19 cellular contexts compared by ENCODE assay signal in genomic region chr6:48567016-48567415, GRCh38.
DNase-seq lines count a peak whose midpoint lies in the region; ATAC-seq, FAIRE-seq and TF ChIP-seq lines count a peak whose summit lies in the region.
"Had no signal": no experiment of that assay in that cellular context is flagged by ENCODE, and none has a peak within 500 bp of the region (broad histone marks: within the 10 kb centered on the region; RNA-seq: fewer than 3 reads in every experiment).

No MANE protein-coding gene starts in this region.

- H3K27me3 ChIP-seq in keratinocyte (ENCODE audit: control insufficient read depth, extremely low read depth, insufficient read depth, low read length) = no peaks in the 10 kb centered on the region
- no peaks in the 10 kb centered on the region for H3K27me3 ChIP-seq in trophoblast cell (ENCODE audit: insufficient read depth, low read length)

- H3K4me3 ChIP-seq in astrocyte of the spinal cord (ENCODE audit: low read depth, low read length) = no peak overlapping the region
- H3K4me3 ChIP-seq in keratinocyte (ENCODE audit: control insufficient read depth in 2 of 3, extremely low read depth in 1 of 3, insufficient read depth in 2 of 3, low read depth in 1 of 3, low read length in 3 of 3) = no peak overlapping the region
- H3K4me3 ChIP-seq in trophoblast cell (ENCODE audit: low read depth, low read length) = no peak overlapping the region

- H4K20me1 ChIP-seq in keratinocyte (ENCODE audit: control insufficient read depth, extremely low read depth, insufficient read depth, low read length) = no peaks in the 10 kb centered on the region

- H3K79me2 ChIP-seq in keratinocyte (ENCODE audit: control insufficient read depth, insufficient read depth, low read length) = no peaks in the 10 kb centered on the region
- H3K79me2 ChIP-seq in trophoblast cell (ENCODE audit: control insufficient read depth, insufficient read depth, low read length, poor library complexity) = no peaks in the 10 kb centered on the region

- no peak overlapping the region for H2AK5ac ChIP-seq in trophoblast cell (ENCODE audit: low read length)

- dilution Hi-C loops in keratinocyte (cut with MboI; ENCODE audit: extremely low pct_ligation_motif_present, low sequenced_read_pairs) = no loop called here

- H3K9ac ChIP-seq in keratinocyte (ENCODE audit: control insufficient read depth, extremely low read depth, insufficient read depth, low read length) (no peak overlapping the region), trophoblast cell (ENCODE audit: low read length) (no peak overlapping the region)
- H3K9ac ChIP-seq: KMS-11 had no signal

- peaks cover 6% of the 10 kb centered on the region for H3K79me1 ChIP-seq in trophoblast cell (ENCODE audit: low read length)

- H4K91ac ChIP-seq in trophoblast cell (ENCODE audit: low read depth, low read length) = no peak overlapping the region

- peak overlapping the region; percentile 47 for H3K27ac ChIP-seq in keratinocyte (ENCODE audit: control insufficient read depth, insufficient read depth, low read length)
- H3K27ac ChIP-seq in trophoblast cell (ENCODE audit: low read depth, low read length) = no peak overlapping the region
- H3K27ac ChIP-seq: KMS-11 had no signal

- TF ChIP-seq CTCF in astrocyte of the spinal cord (IDR thresholded peaks at IDR 0.05; ENCODE audit: low read depth, low read length) = no peak
- no peak for TF ChIP-seq CTCF in keratinocyte (optimal IDR thresholded peaks at IDR 0.05 in 1 of 3, IDR thresholded peaks at IDR 0.05 in 1 of 3, conservative IDR thresholded peaks at IDR 0.05 in 1 of 3; ENCODE audit: extremely low read depth in 1 of 3, insufficient read depth in 2 of 3, low read length in 3 of 3)

- H2AFZ ChIP-seq in keratinocyte (ENCODE audit: control insufficient read depth, low read length) (no peak overlapping the region), trophoblast cell (ENCODE audit: insufficient read depth, low read length, poor library complexity) (no peak overlapping the region)

- ATAC-seq in HG03280 (IDR thresholded peaks at IDR 0.05; ENCODE audit: unreplicated experiment) = no peak
- no peak for ATAC-seq in GM21381 (IDR thresholded peaks at IDR 0.05; ENCODE audit: unreplicated experiment)
- ATAC-seq: activated naive CD4-positive, alpha-beta T cell treated with anti-CD3 and anti-CD28 coated beads, Interleukin-2, amount 50 U/mL, for 72 hours; effector memory CD8-positive, alpha-beta T cell; left ventricle myocardium superior had no signal

- no peak for FAIRE-seq in keratinocyte (lab: Jason Lieb, UNC)

- no peak overlapping the region for H2BK120ac ChIP-seq in trophoblast cell (ENCODE audit: insufficient read depth, low read length, poor library complexity)

- no peak overlapping the region for H3K14ac ChIP-seq in trophoblast cell (ENCODE audit: low read length)

- no peak overlapping the region for H2BK12ac ChIP-seq in trophoblast cell (ENCODE audit: low read length)

- no peak overlapping the region for H4K8ac ChIP-seq in trophoblast cell (ENCODE audit: low read depth, low read length)

- H3K9me1 ChIP-seq in keratinocyte (ENCODE audit: control insufficient read depth, extremely low read depth, insufficient read depth, low read length) = no peaks in the 10 kb centered on the region

- in situ Hi-C loops in astrocyte of the spinal cord (cut with HindIII; ENCODE audit: low sequenced_read_pairs) = no loop called here

- no peak overlapping the region for H2BK5ac ChIP-seq in trophoblast cell (ENCODE audit: low read depth, low read length, poor library complexity)

- H3K4ac ChIP-seq in trophoblast cell (ENCODE audit: low read depth, low read length) = no peak overlapping the region

- H3K9me3 ChIP-seq in keratinocyte (ENCODE audit: control insufficient read depth, low read depth, low read length) (peaks cover 6% of the 10 kb centered on the region), trophoblast cell (ENCODE audit: insufficient read depth, low read depth, low read length) (no peaks in the 10 kb centered on the region)

- no peak overlapping the region for H3K23ac ChIP-seq in trophoblast cell (ENCODE audit: low read length)

- DNase-seq in Daoy (ENCODE audit: low read depth) = peak; percentile 1
- peak; percentile 25 for DNase-seq in LHCN-M2 (ENCODE audit: low read depth)
- peak; percentile 31 for DNase-seq in astrocyte of the spinal cord (ENCODE audit: low read depth, low spot score)
- DNase-seq in keratinocyte (ENCODE audit: low read depth, low spot score) = peak; percentile 76
- no peak for DNase-seq in trophoblast cell
- DNase-seq in activated CD4-positive, CD25-positive, alpha-beta regulatory T cell (lab: John Stamatoyannopoulos, UW) = no peak
- DNase-seq: activated CD4-positive, alpha-beta memory T cell treated with anti-CD3 and anti-CD28 coated beads, Interleukin-2, amount 10 ng/mL, durations not matched to agents 7 days and 5 days; activated T-cell treated with anti-CD3 and anti-CD28 coated beads, Interleukin-2, amount 50 U/mL, for 24 hours; DMS79 treated with DMSO at 0.1 percent for 48 hours; effector memory CD8-positive, alpha-beta T cell; left ventricle myocardium superior; NCI-H1105; NCI-H2107; NCI-H526; stimulated activated CD4-positive, alpha-beta T cell treated with anti-CD3 and anti-CD28 coated beads, Interleukin-2, amount 100 ng/mL, for 48 hours had no signal

- H3K4me2 ChIP-seq in keratinocyte (ENCODE audit: control insufficient read depth, extremely low read depth, insufficient read depth, low read depth, low read length) = peak overlapping the region; percentile 44
- H3K4me2 ChIP-seq in trophoblast cell (ENCODE audit: low read length) = no peak overlapping the region
- H3K4me2 ChIP-seq: KMS-11 had no signal

- H4K12ac ChIP-seq in trophoblast cell (ENCODE audit: low read depth, low read length) = no peak overlapping the region

- H3K18ac ChIP-seq in trophoblast cell (ENCODE audit: low read length) = no peak overlapping the region

- peaks cover 16% of the 10 kb centered on the region for H3K4me1 ChIP-seq in keratinocyte (ENCODE audit: control insufficient read depth, extremely low read depth, insufficient read depth, low read length)
- H3K4me1 ChIP-seq in trophoblast cell (ENCODE audit: control insufficient read depth in 1 of 2, insufficient read depth in 2 of 2, low read length in 2 of 2) = peaks cover 4 to 6% of the 10 kb centered on the region in 2 experiments

- H3K36me3 ChIP-seq in keratinocyte (ENCODE audit: control insufficient read depth in 2 of 2, extremely low read depth in 1 of 2, insufficient read depth in 2 of 2, low read length in 2 of 2) (no peaks in the 10 kb centered on the region), trophoblast cell (ENCODE audit: control insufficient read depth in 1 of 2, insufficient read depth in 2 of 2, low read length in 2 of 2) (no peaks in the 10 kb centered on the region)

Comparison
In these comparisons a context has a peak if more than half of its experiments do, and no peak if none do; other contexts are left out.
1. DNase-seq: peak in Daoy (single experiment), LHCN-M2 (single experiment), astrocyte of the spinal cord (single experiment) and keratinocyte (single experiment); none in trophoblast cell (0 of 2) and activated CD4-positive, CD25-positive, alpha-beta regulatory T cell (0 of 4).